12 cellular contexts compared by ENCODE assay signal in the genomic region with DNA sequence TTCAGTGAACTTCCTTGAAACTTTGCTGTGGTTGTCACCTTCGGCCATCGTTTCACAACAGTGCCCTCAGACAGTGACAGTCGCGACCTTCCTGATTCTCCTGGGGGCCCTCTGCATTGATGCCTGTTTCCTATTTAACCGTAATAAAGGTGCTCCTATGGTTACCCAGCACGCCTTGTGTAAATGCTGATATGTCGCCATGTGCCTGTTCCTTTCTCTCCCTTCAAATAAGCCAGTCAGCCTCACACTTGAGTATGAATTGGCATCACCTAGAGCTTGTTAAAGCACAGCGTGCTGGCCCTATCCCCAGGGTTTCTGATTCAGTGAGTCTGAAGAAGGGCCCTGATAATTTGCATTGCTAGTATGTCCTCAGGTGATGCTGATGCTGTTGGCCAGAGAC.
DNase-seq lines count a peak whose midpoint lies in the region; ATAC-seq, FAIRE-seq and TF ChIP-seq lines count a peak whose summit lies in the region.
"Had no signal": no experiment of that assay in that cellular context is flagged by ENCODE, and none has a peak within 500 bp of the region (broad histone marks: within the 10 kb centered on the region; RNA-seq: fewer than 3 reads in every experiment).

No MANE protein-coding gene starts in this region.

- H3K36me3 ChIP-seq in K562 (ENCODE audit: control insufficient read depth, insufficient read depth, low read length) (peaks cover 43% of the 10 kb centered on the region; the same call in 2 of the 3 replicates), sigmoid colon (peaks cover 0 to 37% (median 11%) of the 10 kb centered on the region in 4 donors), HAP-1 (replicated peaks) (no peaks in the 10 kb centered on the region)

- FAIRE-seq in K562 (lab: Jason Lieb, UNC): no peak
- FAIRE-seq: A204.1 had no signal

- DNase-seq in NCI-H2107 treated with DMSO at 0.1 percent for 48 hours (lab: John Stamatoyannopoulos, UW; ENCODE audit: unreplicated experiment) (peak; percentile 35), NCI-H2107 (lab: John Stamatoyannopoulos, UW) (no peak), NCI-H1436 (lab: John Stamatoyannopoulos, UW) (peak; percentile 45), K562 (ENCODE audit: extremely low read depth in 1 of 4, low spot score in 3 of 4) (no peak), sigmoid colon (no peak), HAP-1 (ENCODE audit: low spot score in 2 of 2) (no peak), T-helper 9 cell (no peak)
- DNase-seq: effector CD8-positive, alpha-beta T cell; NCI-H2171 treated with DMSO at 0.1 percent for 48 hours; T-helper 1 cell had no signal

- TF ChIP-seq CTCF in K562 (IDR thresholded peaks at IDR 0.05 in 2 of 3, conservative IDR thresholded peaks at IDR 0.05 in 1 of 3; ENCODE audit: insufficient read depth in 2 of 3, low read depth in 1 of 3, low read length in 3 of 3) (no peak), sigmoid colon (IDR thresholded peaks at IDR 0.05) (no peak)

- no peak overlapping the region for H3K9ac ChIP-seq in K562 (ENCODE audit: insufficient read depth in 1 of 2, low read depth in 2 of 2, low read length in 2 of 2)

- no peaks in the 10 kb centered on the region for H4K20me1 ChIP-seq in K562 (replicated peaks; ENCODE audit: control insufficient read depth, insufficient read depth, low read length)

- ATAC-seq in K562: no peak
- no peak for ATAC-seq in HG03139 (IDR thresholded peaks at IDR 0.05; ENCODE audit: unreplicated experiment)

- CTCF ChIA-PET in K562 (lab: Yijun Ruan, JAX; ENCODE audit: low intra/inter-chr PET ratio): no interaction called here

- TF ChIP-seq RAD21 in K562 (CRISPR knock-in tag; conservative IDR thresholded peaks at IDR 0.05 in 1 of 2, IDR thresholded peaks at IDR 0.05 in 1 of 2): no peak

- no peak overlapping the region for H3K4me3 ChIP-seq in K562
- H3K4me3 ChIP-seq in sigmoid colon: no peak overlapping the region
- no peak overlapping the region for H3K4me3 ChIP-seq in HAP-1

- H3K79me2 ChIP-seq in K562 (ENCODE audit: control insufficient read depth, insufficient read depth, low read length): no peaks in the 10 kb centered on the region

- H2AFZ ChIP-seq in K562 (ENCODE audit: low read depth, low read length): no peak overlapping the region

- H3K27me3 ChIP-seq in K562 (ENCODE audit: control insufficient read depth in 2 of 2, insufficient read depth in 2 of 2, low read length in 2 of 2) (no peaks in the 10 kb centered on the region), sigmoid colon (no peaks in the 10 kb centered on the region), HAP-1 (ENCODE audit: low read depth) (no peaks in the 10 kb centered on the region)

- in situ Hi-C loops in K562 (cut with MboI) (no loop called here), HAP-1 (cut with MboI; ENCODE audit: low sequenced_read_pairs) (no loop called here)

- POLR2A ChIA-PET in K562 (lab: Yijun Ruan, JAX): interaction anchor here (1.1 to 4.8 kb wide), 3 partner anchors 15 to 79 kb away, joined by 3 to 21 read pairs (median 10); no protein-coding TSS in a partner anchor

- TF ChIP-seq POLR2A in K562 (conservative IDR thresholded peaks at IDR 0.05) (no peak), sigmoid colon (IDR thresholded peaks at IDR 0.05) (no peak)

- intact Hi-C loops in K562 (cut with micrococcal nuclease): no loop called here
- intact Hi-C loops in sigmoid colon (cut with DNase I): no loop called here

- TF ChIP-seq EP300 in K562 (IDR thresholded peaks at IDR 0.05; ENCODE audit: low read length) (no peak), sigmoid colon (IDR thresholded peaks at IDR 0.05) (no peak)

- H3K27ac ChIP-seq in K562 (ENCODE audit: extremely low read depth, low read depth, low read length): no peak overlapping the region
- peak overlapping the region in 3 of 4 donors; percentile 51 to 89 (median 80) for H3K27ac ChIP-seq in sigmoid colon

- H3K9me1 ChIP-seq in K562 (ENCODE audit: control insufficient read depth, insufficient read depth, low read length): no peaks in the 10 kb centered on the region

- no peaks in the 10 kb centered on the region for H3K9me3 ChIP-seq in K562 (replicated peaks; ENCODE audit: control insufficient read depth, insufficient read depth, low read depth, low read length)
- H3K9me3 ChIP-seq in sigmoid colon: no peaks in the 10 kb centered on the region
- H3K9me3 ChIP-seq in HAP-1: no peaks in the 10 kb centered on the region

- H3K4me1 ChIP-seq in K562 (replicated peaks in 1 of 2; ENCODE audit: control insufficient read depth in 2 of 2, insufficient read depth in 2 of 2, low read length in 2 of 2) (peaks cover 6 to 10% of the 10 kb centered on the region in 2 experiments; a peak in 4 of 5 replicates), sigmoid colon (peaks cover 0 to 74% (median 65%) of the 10 kb centered on the region in 4 donors), HAP-1 (no peaks in the 10 kb centered on the region)

- no peak overlapping the region for H3K4me2 ChIP-seq in K562 (ENCODE audit: insufficient read depth, low read length)

- WGBS in K562 (ENCODE audit: insufficient coverage, low coverage, missing lambda C conversion rate): 92% methylated on average over 8 of the region's 8 CpGs
- 54 to 65% methylated on average over 8 of the region's 8 CpGs for WGBS in sigmoid colon, 2 donors

- no TSS peak for BruUV-seq in K562 (replicated peaks; lab: Mats Ljungman, UMichigan)

TF ChIP-seq in K562, 482 proteins besides CTCF, POLR2A, EP300 and RAD21:
- TF ChIP-seq RFX1 (IDR thresholded peaks at IDR 0.05): peak; percentile 18; the same call in 1 of the 2 replicates
- TF ChIP-seq, protein P1, sequence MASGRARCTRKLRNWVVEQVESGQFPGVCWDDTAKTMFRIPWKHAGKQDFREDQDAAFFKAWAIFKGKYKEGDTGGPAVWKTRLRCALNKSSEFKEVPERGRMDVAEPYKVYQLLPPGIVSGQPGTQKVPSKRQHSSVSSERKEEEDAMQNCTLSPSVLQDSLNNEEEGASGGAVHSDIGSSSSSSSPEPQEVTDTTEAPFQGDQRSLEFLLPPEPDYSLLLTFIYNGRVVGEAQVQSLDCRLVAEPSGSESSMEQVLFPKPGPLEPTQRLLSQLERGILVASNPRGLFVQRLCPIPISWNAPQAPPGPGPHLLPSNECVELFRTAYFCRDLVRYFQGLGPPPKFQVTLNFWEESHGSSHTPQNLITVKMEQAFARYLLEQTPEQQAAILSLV (tag; IDR thresholded peaks at IDR 0.05): no peak

Comparison
In these comparisons a context has a peak if more than half of its experiments do, and no peak if none do; other contexts are left out.
1. DNase-seq: peak in NCI-H2107 treated with DMSO at 0.1 percent for 48 hours (single experiment) and NCI-H1436 (single experiment); none in NCI-H2107 (single experiment), K562 (0 of 4), sigmoid colon (single experiment), HAP-1 (0 of 2) and T-helper 9 cell (single experiment).